21 cellular contexts compared by ENCODE assay signal in the genomic region with DNA sequence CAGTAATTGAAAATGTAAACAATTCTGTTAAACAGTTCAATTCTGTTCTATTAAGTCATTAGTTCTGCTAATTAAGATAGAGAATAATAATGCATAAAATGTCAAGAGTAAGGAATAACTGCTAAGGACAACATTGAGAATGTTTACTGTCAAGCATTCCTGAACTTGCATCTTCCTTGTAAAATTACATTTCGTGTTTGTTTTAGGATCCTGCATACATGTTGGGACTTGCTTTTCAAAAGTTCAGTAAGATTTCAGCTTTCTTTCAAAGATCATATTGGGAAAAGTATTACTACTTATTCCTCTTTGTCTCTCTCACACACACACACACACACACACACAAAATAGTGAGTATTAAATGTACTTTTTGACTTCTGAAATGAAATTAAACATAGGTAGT. TPM values are rescaled to one million over a fixed set of nuclear protein-coding genes. Genes with fewer than 3 reads are reported as not detected.
DNase-seq lines count a peak whose midpoint lies in the region; ATAC-seq, FAIRE-seq and TF ChIP-seq lines count a peak whose summit lies in the region.
"Had no signal": no experiment of that assay in that cellular context is flagged by ENCODE, and none has a peak within 500 bp of the region (broad histone marks: within the 10 kb centered on the region; RNA-seq: fewer than 3 reads in every experiment).

No MANE protein-coding gene starts in this region.

- no peak for FAIRE-seq in HepG2 (lab: Jason Lieb, UNC)

- H3K36me3 ChIP-seq in HepG2 (replicated peaks in 1 of 2; ENCODE audit: control insufficient read depth in 1 of 2, insufficient read depth in 2 of 2, low read length in 2 of 2) (peaks cover 5 to 10% of the 10 kb centered on the region in 2 experiments), right lobe of liver (no peaks in the 10 kb centered on the region), WERI-Rb-1 (peaks cover 3% of the 10 kb centered on the region), left lung (peaks cover 0 to 23% of the 10 kb centered on the region in 2 donors), osteoblast (ENCODE audit: insufficient read depth, low read length) (peaks cover 7% of the 10 kb centered on the region)
- H3K36me3 ChIP-seq: BE2C had no signal

- H3K4me1 Mint-ChIP-seq in WTC11: no peaks in the 10 kb centered on the region; the same call in 1 of the 2 replicates
- H3K4me1 Mint-ChIP-seq in activated T-cell treated with anti-CD3 and anti-CD28 coated beads, Interleukin-2, amount 50 U/mL, for 4 hours (ENCODE audit: low read depth): peaks cover 9% of the 10 kb centered on the region

- peak overlapping the region; percentile 1 for H3K27ac ChIP-seq in HepG2 (ENCODE audit: extremely low read length, insufficient read depth, low read length)
- no peak overlapping the region for H3K27ac ChIP-seq in right lobe of liver
- peak overlapping the region; percentile 60 for H3K27ac ChIP-seq in epithelial cell of prostate
- H3K27ac ChIP-seq in WERI-Rb-1: no peak overlapping the region
- no peak overlapping the region for H3K27ac ChIP-seq in left lung
- no peak overlapping the region for H3K27ac ChIP-seq in osteoblast (ENCODE audit: low read depth, low read length)
- H3K27ac ChIP-seq: Peyer's patch, SJSA1 had no signal

- TF ChIP-seq CTCF in HepG2 (CRISPR knock-in tag; IDR thresholded peaks at IDR 0.05): no peak
- no peak for TF ChIP-seq CTCF in right lobe of liver (IDR thresholded peaks at IDR 0.05)
- no peak for TF ChIP-seq CTCF in WTC11 (IDR thresholded peaks at IDR 0.05)
- no peak for TF ChIP-seq CTCF in WERI-Rb-1 (IDR thresholded peaks at IDR 0.05; ENCODE audit: low read depth, low read length)
- no peak for TF ChIP-seq CTCF in left lung (IDR thresholded peaks at IDR 0.05)
- no peak for TF ChIP-seq CTCF in osteoblast (IDR thresholded peaks at IDR 0.05; ENCODE audit: extremely low read depth, low read depth, low read length)

- H3K4me1 ChIP-seq in HepG2 (ENCODE audit: insufficient read depth, low read length) (peaks cover 8% of the 10 kb centered on the region; the same call in 1 of the 2 replicates), right lobe of liver (no peaks in the 10 kb centered on the region), left lung (peaks cover 0 to 16% of the 10 kb centered on the region in 2 donors), osteoblast (ENCODE audit: insufficient read depth, low read length) (peaks cover 23% of the 10 kb centered on the region)
- H3K4me1 ChIP-seq: BE2C, Peyer's patch had no signal

- BruUV-seq in HepG2 (replicated peaks; lab: Mats Ljungman, UMichigan): no TSS peak

- in situ Hi-C loops in HepG2 (cut with HindIII; ENCODE audit: extremely low pct_ligation_motif_present, low pct_unique_long_range_greater_than_20kb): loop anchor here (5.0 kb wide), 1 partner anchor 235 kb away; no protein-coding TSS in a partner anchor

- TF ChIP-seq POLR2A in HepG2 (IDR thresholded peaks at IDR 0.05; ENCODE audit: insufficient read depth in 1 of 2, low read depth in 2 of 2, low read length in 2 of 2) (no peak), right lobe of liver (IDR thresholded peaks at IDR 0.05) (no peak)

- H3K9ac ChIP-seq in HepG2 (ENCODE audit: insufficient read depth, low read depth, low read length): no peak overlapping the region

- no peak for ATAC-seq in HepG2
- no peak for ATAC-seq in right lobe of liver
- no peak for ATAC-seq in WTC11
- ATAC-seq in left lung: no peak
- no peak for ATAC-seq in activated T-cell treated with anti-CD3 and anti-CD28 coated beads, Interleukin-2, amount 50 U/mL, for 4 hours
- ATAC-seq: Right ventricle myocardium inferior had no signal

- TF ChIP-seq EP300 in HepG2 (IDR thresholded peaks at IDR 0.05; ENCODE audit: low read depth in 2 of 2, low read length in 2 of 2) (no peak), HepG2 (CRISPR knock-in tag; IDR thresholded peaks at IDR 0.05; ENCODE audit: borderline replicate concordance) (no peak)

- no peaks in the 10 kb centered on the region for H3K27me3 Mint-ChIP-seq in WTC11 (ENCODE audit: low read depth)
- no peaks in the 10 kb centered on the region for H3K27me3 Mint-ChIP-seq in activated T-cell treated with anti-CD3 and anti-CD28 coated beads, Interleukin-2, amount 50 U/mL, for 4 hours (ENCODE audit: low read depth)

- H2AFZ ChIP-seq in HepG2 (ENCODE audit: low read length) (no peak overlapping the region), osteoblast (ENCODE audit: low read length) (no peak overlapping the region)

- no peaks in the 10 kb centered on the region for H3K36me3 Mint-ChIP-seq in WTC11
- H3K36me3 Mint-ChIP-seq in activated T-cell treated with anti-CD3 and anti-CD28 coated beads, Interleukin-2, amount 50 U/mL, for 4 hours (ENCODE audit: insufficient read depth): peaks cover 9% of the 10 kb centered on the region

- no peaks in the 10 kb centered on the region for H3K79me2 ChIP-seq in HepG2 (ENCODE audit: insufficient read depth, low read length)
- peaks cover 48% of the 10 kb centered on the region for H3K79me2 ChIP-seq in osteoblast (ENCODE audit: insufficient read depth, low read length)

- intact Hi-C loops in HepG2 (cut with micrococcal nuclease; ENCODE audit: unreplicated experiment) (loop anchor here (2.0 to 10.0 kb wide), 4 partner anchors 100 to 757 kb away; a partner anchor contains a TSS), right lobe of liver (cut with DNase I) (loop anchor here in 1 of 2 donors (10.0 kb wide), 1 partner anchor 397 kb away; a partner anchor contains a TSS), left lung (cut with DNase I) (no loop called here)

- WGBS in HepG2 (ENCODE audit: low lambda C conversion rate): 95% methylated on average over 1 of the region's 1 CpG
- WGBS in right lobe of liver (ENCODE audit: insufficient coverage, low coverage, low lambda C conversion rate, missing lambda C conversion rate): 63% methylated on average over 1 of the region's 1 CpG

- no peak for DNase-seq in HepG2 (ENCODE audit: low spot score)
- DNase-seq in right lobe of liver: no peak
- no peak for DNase-seq in WTC11 (ENCODE audit: low spot score)
- DNase-seq in epithelial cell of prostate (ENCODE audit: low read depth, low spot score): no peak
- no peak for DNase-seq in WERI-Rb-1
- DNase-seq in left lung: no peak
- no peak for DNase-seq in osteoblast (ENCODE audit: insufficient read length, low spot score, missing footprints)
- no peak for DNase-seq in activated T-cell treated with anti-CD3 and anti-CD28 coated beads, Interleukin-2, amount 50 U/mL, for 4 hours
- DNase-seq: BE2C, DMS 273 treated with DMSO at 0.1 percent for 48 hours, DMS79 treated with DMSO at 0.1 percent for 48 hours, Kasumi-1, NCI-H1092, NCI-H1436 treated with DMSO at 0.1 percent for 48 hours, NCI-H1930, NCI-H345, NCI-H524, NCI-H82, Peyer's patch had no signal

- H3K4me3 Mint-ChIP-seq in WTC11: no peak overlapping the region
- H3K4me3 Mint-ChIP-seq in activated T-cell treated with anti-CD3 and anti-CD28 coated beads, Interleukin-2, amount 50 U/mL, for 4 hours: no peak overlapping the region

- no peak overlapping the region for H3K4me2 ChIP-seq in HepG2 (ENCODE audit: low read depth, low read length)
- H3K4me2 ChIP-seq in osteoblast (ENCODE audit: insufficient read depth, low read length): no peak overlapping the region

- POLR2A ChIA-PET in HepG2 (lab: Yijun Ruan, JAX) (interaction anchor here (0.6 to 1.6 kb wide), 3 partner anchors 12 to 395 kb away, joined by 3 to 4 read pairs (median 3); a partner anchor contains a TSS), WTC11 (lab: Charles Lee) (no interaction called here)

- TF ChIP-seq RAD21 in HepG2 (CRISPR knock-in tag; IDR thresholded peaks at IDR 0.05): no peak

- H3K27me3 ChIP-seq in HepG2 (ENCODE audit: control insufficient read depth in 1 of 2, insufficient read depth in 2 of 2, low read length in 2 of 2) (no peaks in the 10 kb centered on the region), right lobe of liver (no peaks in the 10 kb centered on the region), WERI-Rb-1 (ENCODE audit: insufficient read depth, low read depth, severe bottlenecking) (no peaks in the 10 kb centered on the region), left lung (no peaks in the 10 kb centered on the region), osteoblast (ENCODE audit: insufficient read depth, low read length) (no peaks in the 10 kb centered on the region)
- H3K27me3 ChIP-seq: BE2C, Peyer's patch, SJSA1 had no signal

- 0 out of 2 replicates have a peak, but pooled peaks cover 2% of the 10 kb centered on the region for H4K20me1 ChIP-seq in HepG2 (ENCODE audit: insufficient read depth, low read length)
- H4K20me1 ChIP-seq in osteoblast (ENCODE audit: insufficient read depth, low read length): peaks cover 18% of the 10 kb centered on the region

- H3K9me3 Mint-ChIP-seq in WTC11: no peaks in the 10 kb centered on the region
- H3K9me3 Mint-ChIP-seq in activated T-cell treated with anti-CD3 and anti-CD28 coated beads, Interleukin-2, amount 50 U/mL, for 4 hours: no peaks in the 10 kb centered on the region

- H3K4me3 ChIP-seq in HepG2 (replicated peaks in 1 of 3; ENCODE audit: insufficient read depth in 1 of 3, low read depth in 2 of 3, low read length in 3 of 3) (no peak overlapping the region), right lobe of liver (no peak overlapping the region), WERI-Rb-1 (ENCODE audit: low read depth, low read length) (no peak overlapping the region), left lung (no peak overlapping the region), osteoblast (ENCODE audit: insufficient read depth, low read length) (no peak overlapping the region)
- H3K4me3 ChIP-seq: Peyer's patch, SJSA1 had no signal

- CTCF ChIA-PET in HepG2 (lab: Yijun Ruan, JAX; ENCODE audit: low intra/inter-chr PET ratio, low total read pairs) (interaction anchor here (1.6 to 5.6 kb wide), 2 partner anchors 396 to 398 kb away, joined by 6 to 52 read pairs; a partner anchor contains a TSS), WTC11 (lab: Charles Lee) (interaction anchor here (0.9 kb wide), 2 partner anchors 395 to 399 kb away, joined by 3 read pairs; a partner anchor contains a TSS)

- H3K27ac Mint-ChIP-seq in WTC11: peak overlapping the region; percentile 71; the same call in 1 of the 2 replicates

- H3K9me3 ChIP-seq in HepG2 (ENCODE audit: low read length): no peaks in the 10 kb centered on the region
- no peaks in the 10 kb centered on the region for H3K9me3 ChIP-seq in right lobe of liver
- H3K9me3 ChIP-seq in WERI-Rb-1 (ENCODE audit: severe bottlenecking): no peaks in the 10 kb centered on the region
- H3K9me3 ChIP-seq in left lung: no peaks in the 10 kb centered on the region
- no peaks in the 10 kb centered on the region for H3K9me3 ChIP-seq in osteoblast (ENCODE audit: low read depth, low read length)
- H3K9me3 ChIP-seq: BE2C, Peyer's patch, SJSA1 had no signal

RNA-seq across cellular contexts. Expression of a gene that starts 20.5 kb away (rescaled TPM):
- 84.0 and 125 TPM in 2 replicates for total RNA-seq in HepG2 (2016; rRNA removed; fragmentation: Illumina TruSeq; extraction: Trizol)
- total RNA-seq in HepG2 (2016; cell fraction: cytosol; rRNA removed; fragmentation: Illumina TruSeq; extraction: Trizol; ENCODE audit: low read depth): 11.5 and 11.7 TPM in 2 replicates
- 85.6 and 121 TPM in 2 replicates for total RNA-seq in HepG2 (2016; cell fraction: insoluble cytoplasmic fraction; rRNA removed; fragmentation: Illumina TruSeq; extraction: Trizol)
- total RNA-seq in HepG2 (2016; cell fraction: membrane; rRNA removed; fragmentation: Illumina TruSeq; extraction: Trizol): 21.7 and 28.3 TPM in 2 replicates
- total RNA-seq in HepG2 (2016; cell fraction: nucleus; rRNA removed; fragmentation: Illumina TruSeq; extraction: Trizol): 89.5 and 91.4 TPM in 2 replicates
- polyA plus RNA-seq in HepG2 (2011; rRNA removed): 77.9 and 99.8 TPM in 2 replicates
- polyA plus RNA-seq in HepG2 (2011; cell fraction: cytosol; rRNA removed): 50.4 and 75.4 TPM in 2 replicates
- 21.3 and 34.2 TPM in 2 replicates for polyA plus RNA-seq in HepG2 (2011; cell fraction: nucleus; rRNA removed)
- 64.1 and 76.2 TPM in 2 replicates for polyA plus RNA-seq in HepG2 (2012)
- 6.5 and 8.0 TPM in 2 replicates for polyA plus RNA-seq in HepG2 (2016; cell fraction: cytosol; fragmentation: Illumina TruSeq; extraction: Trizol; ENCODE audit: low read depth)
- 112 and 119 TPM in 2 replicates for polyA plus RNA-seq in HepG2 (2016; cell fraction: insoluble cytoplasmic fraction; fragmentation: Illumina TruSeq; extraction: Trizol; ENCODE audit: low read depth)
- 15.2 and 17.9 TPM in 2 replicates for polyA plus RNA-seq in HepG2 (2016; cell fraction: membrane; fragmentation: Illumina TruSeq; extraction: Trizol; ENCODE audit: low read depth)
- polyA plus RNA-seq in HepG2 (2016; cell fraction: nucleus; fragmentation: Illumina TruSeq; extraction: Trizol; ENCODE audit: insufficient read depth, low read depth): 40.3 and 45.3 TPM in 2 replicates
- polyA minus RNA-seq in HepG2 (2011; rRNA and poly(A)+ RNA removed; ENCODE audit: low replicate concordance): 29.3 and 70.3 TPM in 2 replicates
- polyA minus RNA-seq in HepG2 (2011; cell fraction: cytosol; rRNA and poly(A)+ RNA removed): 43.5 and 46.1 TPM in 2 replicates
- 204 and 233 TPM in 2 replicates for polyA minus RNA-seq in HepG2 (2011; cell fraction: nucleus; rRNA and poly(A)+ RNA removed)
- total RNA-seq in right lobe of liver: 10 to 100 TPM; 19.1 to 33.6 (median 28.6) TPM
- total RNA-seq in WTC11 (2021): 67.9 to 73.7 TPM (median 69.1 TPM) in 3 replicates
- 10 to 100 TPM; 87.2 to 90.9 TPM for total RNA-seq in left lung
- 109 and 110 TPM in 2 replicates for total RNA-seq in osteoblast
- total RNA-seq in activated T-cell treated with anti-CD3 and anti-CD28 coated beads, Interleukin-2, amount 50 U/mL, for 4 hours: 10 to 100 TPM; 37.3 to 43.2 (median 41.1) TPM

Comparison
In these comparisons a context has a peak if more than half of its experiments do, and no peak if none do; other contexts are left out.
1. H3K27ac ChIP-seq: peak in HepG2 (single experiment) and epithelial cell of prostate (single experiment); none in right lobe of liver (0 of 3), WERI-Rb-1 (single experiment), left lung (0 of 2) and osteoblast (single experiment).